ENCODE assay signal across 22 cellular contexts in genomic region chr9:34541540-34541939, GRCh38. TPM values are rescaled to one million over a fixed set of nuclear protein-coding genes. Genes with fewer than 3 reads are reported as not detected.
"Had no signal": no experiment of that assay in that cellular context is flagged by ENCODE, and none has a peak within 500 bp of the region (broad histone marks: within the 10 kb centered on the region; RNA-seq: fewer than 3 reads in every experiment).

No MANE protein-coding gene starts in this region.

- H3K9me3 ChIP-seq: gastrocnemius medialis, lower lobe of right lung, neutrophil, pancreas, stomach, thyroid gland, uterus had no signal

- H3K27me3 ChIP-seq: gastrocnemius medialis, pancreas, thyroid gland, uterus had no signal

- H3K4me1 ChIP-seq: gastrocnemius medialis, lower lobe of right lung, pancreas, stomach, thyroid gland, uterus had no signal

- H3K36me3 ChIP-seq: gastrocnemius medialis, lower lobe of right lung, neutrophil, pancreas, stomach, thyroid gland, uterus had no signal

- H3K4me3 ChIP-seq: gastrocnemius medialis, lower lobe of right lung, pancreas, stomach, thyroid gland, uterus had no signal

- H3K27ac ChIP-seq: epithelial cell of prostate, gastrocnemius medialis, lower lobe of right lung, neutrophil, pancreas, stomach, thyroid gland, uterus had no signal

- DNase-seq: effector CD8-positive, alpha-beta T cell; endodermal cell; gastrocnemius medialis; left ventricle myocardium superior; lower lobe of right lung; natural killer cell; pancreas; stimulated activated CD4-positive, alpha-beta T cell treated with anti-CD3 and anti-CD28 coated beads, Interleukin-2, amount 100 ng/mL, for 24 hours; stimulated activated CD4-positive, alpha-beta T cell treated with anti-CD3 and anti-CD28 coated beads, Interleukin-4, amount 100 ng/mL, for 24 hours; stimulated activated naive CD4-positive, alpha-beta T cell treated with Interleukin-2 at 50 U/mL for 16 hours; stomach; thyroid gland; uterus had no signal

- ATAC-seq: gastrocnemius medialis; left ventricle myocardium superior; lower lobe of right lung; pancreas; sciatic nerve; stimulated activated effector memory CD8-positive, alpha-beta T cell treated with anti-CD3 and anti-CD28 coated beads, Interleukin-12 subunit alpha, Interleukin-12 subunit beta, amount 100 ng/mL, for 72 hours had no signal

RNA-seq across cellular contexts. Expression of gene ENHO, which starts 18.8 kb away (rescaled TPM):
- total RNA-seq: glomerular endothelial cell, omental fat pad, thyroid gland had no signal
- polyA plus RNA-seq: keratinocyte had no signal

RNA-seq across cellular contexts. Expression of gene CNTFR, which starts 48.0 kb away (rescaled TPM):
- total RNA-seq: esophagus mucosa, glomerular endothelial cell, mononuclear cell, natural killer cell had no signal
